In the genomic region with DNA sequence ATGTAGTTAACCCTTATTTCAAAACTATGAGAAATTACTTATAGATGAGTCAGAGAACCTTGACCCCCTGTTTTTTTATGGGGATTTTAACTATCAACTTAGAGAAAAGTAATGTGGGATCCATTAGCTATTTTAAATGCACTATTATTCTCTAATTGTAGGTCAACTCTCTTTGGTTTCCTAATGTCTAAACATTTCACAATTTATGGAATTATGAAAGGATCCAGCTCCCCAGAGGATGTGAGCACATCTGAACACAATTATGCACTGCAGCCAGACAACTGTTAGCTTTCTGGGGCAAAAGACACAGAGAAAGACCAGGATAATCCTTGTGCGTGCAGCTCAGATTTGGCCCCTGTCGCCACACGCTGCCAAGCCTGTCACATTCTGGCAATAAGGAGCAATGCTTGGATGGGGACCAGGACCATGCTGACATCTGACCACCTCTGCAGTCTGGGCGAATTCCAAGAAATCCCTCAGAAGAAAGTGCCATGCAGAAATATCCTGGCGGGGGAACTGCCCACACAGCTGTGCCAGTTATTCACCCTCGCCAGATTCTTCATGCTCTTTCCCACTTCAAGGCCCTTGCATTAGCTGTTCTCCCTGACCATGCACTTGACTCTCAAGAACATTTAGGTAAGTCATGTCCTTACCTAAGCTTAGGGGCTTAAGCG, we compare ENCODE assay signal across 10 cellular contexts. TPM values are rescaled to one million over a fixed set of nuclear protein-coding genes. Genes with fewer than 3 reads are reported as not detected.
A peak's percentile ranks its signal among the peaks of the same experiment; 100 is the strongest.
DNase-seq lines count a peak whose midpoint lies in the region; ATAC-seq and TF ChIP-seq lines count a peak whose summit lies in the region.
"Had no signal": no experiment of that assay in that cellular context is flagged by ENCODE, and none has a peak within 500 bp of the region (broad histone marks: within the 10 kb centered on the region; RNA-seq: fewer than 3 reads in every experiment).

No MANE protein-coding gene starts in this region.

- intact Hi-C loops in Right ventricle myocardium inferior (cut with DNase I), result loop anchor here (2.0 kb wide), 1 partner anchor 23 kb away; the partner anchor contains the start of gene CMBL
- intact Hi-C loops in gastrocnemius medialis (cut with DNase I; ENCODE audit: low total_unique reads), result loop anchor here (2.0 kb wide), 2 partner anchors 23 to 41 kb away; partner anchors contain the start of gene MARCHF6

- peak overlapping the region; percentile 73 to 86 (median 78) for H3K27ac ChIP-seq in gastrocnemius medialis

- H3K36me3 ChIP-seq in gastrocnemius medialis, result no peaks in the 10 kb centered on the region

- peak; percentile 89 for ATAC-seq in SK-N-SH treated with all-trans-retinoic acid at 6 μM for 48 hours
- peak; percentile 67 for ATAC-seq in Right ventricle myocardium inferior
- ATAC-seq in gastrocnemius medialis, result peak; percentile 45 to 54
- no peak for ATAC-seq in HG03196 (IDR thresholded peaks at IDR 0.05; ENCODE audit: unreplicated experiment)

- peak; percentile 73 for DNase-seq in DMS79 treated with DMSO at 0.1 percent for 48 hours (lab: John Stamatoyannopoulos, UW)
- DNase-seq in Right ventricle myocardium inferior (ENCODE audit: missing footprints), result no peak
- DNase-seq in gastrocnemius medialis, result peak in 1 of 2 donors; percentile 65
- DNase-seq in NCI-H2196 treated with DMSO at 0.1 percent for 48 hours (lab: John Stamatoyannopoulos, UW; ENCODE audit: unreplicated experiment), result no peak
- DNase-seq in NCI-H187 treated with DMSO at 0.1 percent for 48 hours (lab: John Stamatoyannopoulos, UW), result no peak
- no peak for DNase-seq in NCI-H2107 (lab: John Stamatoyannopoulos, UW)
- DNase-seq: cortex of kidney, T-helper 1 cell had no signal

- no peaks in the 10 kb centered on the region for H3K9me3 ChIP-seq in gastrocnemius medialis

- TF ChIP-seq POLR2A in gastrocnemius medialis (IDR thresholded peaks at IDR 0.05), result no peak

- in situ Hi-C loops in gastrocnemius medialis (cut with MboI; ENCODE audit: low sequenced_read_pairs in 4 of 4), result no loop called here

- H3K4me1 ChIP-seq in gastrocnemius medialis, result peaks cover 37 to 41% of the 10 kb centered on the region in 2 donors

- no peaks in the 10 kb centered on the region for H3K27me3 ChIP-seq in gastrocnemius medialis

- H3K4me3 ChIP-seq in gastrocnemius medialis, result no peak overlapping the region

- no peak for TF ChIP-seq CTCF in gastrocnemius medialis (IDR thresholded peaks at IDR 0.05 in 4 of 5, conservative IDR thresholded peaks at IDR 0.05 in 1 of 5)

TF ChIP-seq in SK-N-SH treated with all-trans-retinoic acid at 6 μM for 48 hours, 23 proteins besides CTCF, POLR2A, EP300 and RAD21:
- no peak for TF ChIP-seq ZFP3 (CRISPR knock-in tag; IDR thresholded peaks at IDR 0.05)
- TF ChIP-seq TCF4 (CRISPR knock-in tag; IDR thresholded peaks at IDR 0.05; ENCODE audit: borderline replicate concordance), result 0 out of 2 replicates have a peak, but pooled peaks have one; percentile 9
- TF ChIP-seq ISL1 (CRISPR knock-in tag; IDR thresholded peaks at IDR 0.05), result peak; percentile 62

RNA-seq across cellular contexts. Expression of gene CMBL, which starts 22.2 kb away (rescaled TPM):
- total RNA-seq in Right ventricle myocardium inferior (46.2 TPM), gastrocnemius medialis (10 to 100 TPM in 3 of 4 donors, 1 to 10 TPM in 1; 7.8 to 46.7 (median 35.6) TPM)

RNA-seq across cellular contexts. Expression of gene MARCHF6, which starts 23.6 kb away (rescaled TPM):
- 161 TPM for total RNA-seq in Right ventricle myocardium inferior
- total RNA-seq in gastrocnemius medialis, result 100 to 1,000 TPM; 139 to 173 (median 146) TPM
